In genomic region chr7:68109299-68109698, GRCh38 we compare ENCODE assay signal across 8 cellular contexts.
"Had no signal": no experiment of that assay in that cellular context is flagged by ENCODE, and none has a peak within 500 bp of the region (broad histone marks: within the 10 kb centered on the region; RNA-seq: fewer than 3 reads in every experiment).

No MANE protein-coding gene starts in this region.

- H3K9ac ChIP-seq: GM23248 had no signal

- H3K4me1 ChIP-seq: HAP-1 had no signal

- H2AFZ ChIP-seq: GM23248 had no signal

- H3K4me3 ChIP-seq: GM23248, HAP-1 had no signal

- ATAC-seq: HCT116 had no signal

- DNase-seq: GM23248, GOT3, H7, HFFc6, KG1 had no signal

- H3K36me3 ChIP-seq: HAP-1 had no signal

- H3K9me3 ChIP-seq: HAP-1 had no signal

- H3K27ac ChIP-seq: GM23248, HL-60 had no signal
